22 cellular contexts compared by ENCODE assay signal in the genomic region with DNA sequence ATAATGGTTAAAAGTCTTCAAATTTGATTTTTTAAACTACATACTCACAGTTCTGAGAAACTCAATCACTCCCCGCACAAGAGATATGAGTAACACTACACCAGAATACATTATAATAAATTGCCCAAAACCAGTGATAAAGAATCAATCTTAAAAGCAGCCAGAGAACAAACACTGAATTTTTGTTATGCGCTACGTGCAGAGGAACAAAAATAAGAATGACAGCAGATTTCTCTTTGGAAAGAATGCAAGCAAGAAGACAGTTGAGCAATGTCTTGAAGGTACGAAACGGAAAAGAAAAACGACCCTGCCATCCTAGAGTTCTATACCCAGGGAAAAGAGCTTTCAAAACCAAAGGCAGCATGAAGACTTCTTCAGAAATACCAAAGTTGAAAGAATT.
"Had no signal": no experiment of that assay in that cellular context is flagged by ENCODE, and none has a peak within 500 bp of the region (broad histone marks: within the 10 kb centered on the region; RNA-seq: fewer than 3 reads in every experiment).

No MANE protein-coding gene starts in this region.

- H3K4me3 ChIP-seq: colonic mucosa, esophagus squamous epithelium, gastrocnemius medialis, heart right ventricle, left lung, lower lobe of right lung, mucosa of descending colon had no signal

- H3K4me1 ChIP-seq: colonic mucosa had no signal

- H3K36me3 ChIP-seq: colonic mucosa, esophagus squamous epithelium, gastrocnemius medialis, heart right ventricle, left lung, lower lobe of right lung had no signal

- H3K27me3 ChIP-seq: colonic mucosa, esophagus squamous epithelium, gastrocnemius medialis, heart right ventricle, left lung had no signal

- DNase-seq: colonic mucosa; cortex of kidney; effector CD8-positive, alpha-beta T cell; effector memory CD8-positive, alpha-beta T cell; endodermal cell; erythroblast; esophagus squamous epithelium; foreskin fibroblast; foreskin melanocyte; gastrocnemius medialis; glutamatergic neuron; head of caudate nucleus; heart right ventricle; hippocampal formation; left cardiac atrium; left lung; left ventricle myocardium superior; lower lobe of right lung; mesenchymal stem cell; mucosa of descending colon; naive B cell had no signal

- H3K9me3 ChIP-seq: colonic mucosa, esophagus squamous epithelium, gastrocnemius medialis, left lung, lower lobe of right lung, mucosa of descending colon had no signal

- H3K27ac ChIP-seq: colonic mucosa, epithelial cell of prostate, esophagus squamous epithelium, gastrocnemius medialis, heart right ventricle, left lung, lower lobe of right lung had no signal
